Comparison of ENCODE assay signal across 8 cellular contexts in genomic region chr1:6385673-6386191, GRCh38. TPM values are rescaled to one million over a fixed set of nuclear protein-coding genes. Genes with fewer than 3 reads are reported as not detected.
DNase-seq lines count a peak whose midpoint lies in the region; ATAC-seq and TF ChIP-seq lines count a peak whose summit lies in the region.

No MANE protein-coding gene starts in this region.

- H3K9me3 Mint-ChIP-seq in brain, result peaks cover 0 to 27% (median 7%) of the 10 kb centered on the region in 5 experiments

- TF ChIP-seq CTCF in brain (conservative IDR thresholded peaks at IDR 0.05), result no peak
- TF ChIP-seq CTCF in transverse colon (IDR thresholded peaks at IDR 0.05), result no peak

- ATAC-seq in GM18511 (IDR thresholded peaks at IDR 0.05; ENCODE audit: unreplicated experiment) (no peak), GM21619 (IDR thresholded peaks at IDR 0.05; ENCODE audit: unreplicated experiment) (no peak), HG02623 (IDR thresholded peaks at IDR 0.05; ENCODE audit: unreplicated experiment) (no peak), GM21786 (IDR thresholded peaks at IDR 0.05; ENCODE audit: unreplicated experiment) (no peak)

- H3K36me3 ChIP-seq in iPS-20b (ENCODE audit: insufficient read depth, low read depth, low read length) (no peaks in the 10 kb centered on the region), transverse colon (no peaks in the 10 kb centered on the region)

- TF ChIP-seq EP300 in transverse colon (IDR thresholded peaks at IDR 0.05; ENCODE audit: low read depth), result no peak

- H3K27me3 ChIP-seq in iPS-20b (ENCODE audit: insufficient read depth, low read length) (no peaks in the 10 kb centered on the region), transverse colon (no peaks in the 10 kb centered on the region)

- TF ChIP-seq POLR2A in transverse colon (IDR thresholded peaks at IDR 0.05), result no peak

- in situ Hi-C loops in transverse colon (cut with MboI; ENCODE audit: low pct_ligation_motif_present in 1 of 4, low pct_unique_long_range_greater_than_20kb in 1 of 4, low sequenced_read_pairs in 3 of 4), result no loop called here

- peak overlapping the region; percentile 56 to 95 (median 93) for H3K27ac Mint-ChIP-seq in brain

- H3K36me3 Mint-ChIP-seq in brain, result peaks cover 48% of the 10 kb centered on the region

- peak overlapping the region; percentile 74 for H3K9ac ChIP-seq in iPS-20b (ENCODE audit: low read depth, low read length)

- H3K9me3 ChIP-seq in iPS-20b (ENCODE audit: insufficient read depth, low read depth, low read length) (no peaks in the 10 kb centered on the region), transverse colon (no peaks in the 10 kb centered on the region)

- H3K27me3 Mint-ChIP-seq in brain, result peaks cover 3% of the 10 kb centered on the region

- H3K4me1 Mint-ChIP-seq in brain, result peaks cover 50% of the 10 kb centered on the region

- peaks cover 26% of the 10 kb centered on the region for H3K4me1 ChIP-seq in iPS-20b (ENCODE audit: insufficient read depth, low read length)
- H3K4me1 ChIP-seq in transverse colon, result peaks cover 0 to 8% (median 4%) of the 10 kb centered on the region in 4 donors

- peak overlapping the region; percentile 51 for H3K4me3 ChIP-seq in iPS-20b (ENCODE audit: low read length)
- no peak overlapping the region for H3K4me3 ChIP-seq in transverse colon

- intact Hi-C loops in transverse colon (cut with DNase I; ENCODE audit: low total_unique reads), result no loop called here

- peak; percentile 78 for DNase-seq in LoVo (ENCODE audit: low spot score)
- DNase-seq in transverse colon, result peak; percentile 25

- peak overlapping the region; percentile 54 to 69 (median 67) for H3K4me3 Mint-ChIP-seq in brain

- peak overlapping the region; percentile 85 for H3K27ac ChIP-seq in iPS-20b (ENCODE audit: low read length)
- H3K27ac ChIP-seq in transverse colon, result peak overlapping the region; percentile 64 to 74 (median 68)

- 69% methylated on average over 15 of the region's 16 CpGs; no CpG with 5 or more reads in 1 of the 2 donors for WGBS in transverse colon (ENCODE audit: low coverage in 1 of 2), 2 donors

RNA-seq across cellular contexts. Expression of gene ACOT7, which starts 7.8 kb away (rescaled TPM):
- 117 TPM for polyA plus RNA-seq in brain (ENCODE audit: insufficient read depth, low read depth, low replicate concordance)
- 10 to 100 TPM in 3 of 4 donors, 1 to 10 TPM in 1; 5.6 to 55.0 (median 31.0) TPM for total RNA-seq in transverse colon

RNA-seq across cellular contexts. Expression of gene HES2, which starts 34.0 kb away (rescaled TPM):
- not detected for polyA plus RNA-seq in brain (ENCODE audit: insufficient read depth, low read depth, low replicate concordance)
- total RNA-seq in transverse colon, result 10 to 100 TPM; 10.5 to 38.8 (median 25.4) TPM

RNA-seq across cellular contexts. Expression of gene ESPN, which starts 38.8 kb away (rescaled TPM):
- 23.7 TPM for polyA plus RNA-seq in brain (ENCODE audit: insufficient read depth, low read depth, low replicate concordance)
- 100 to 1,000 TPM in 3 of 4 donors, 10 to 100 TPM in 1; 40.2 to 368 (median 157) TPM for total RNA-seq in transverse colon
